ENCODE assay signal across 1 cellular context in the genomic region with DNA sequence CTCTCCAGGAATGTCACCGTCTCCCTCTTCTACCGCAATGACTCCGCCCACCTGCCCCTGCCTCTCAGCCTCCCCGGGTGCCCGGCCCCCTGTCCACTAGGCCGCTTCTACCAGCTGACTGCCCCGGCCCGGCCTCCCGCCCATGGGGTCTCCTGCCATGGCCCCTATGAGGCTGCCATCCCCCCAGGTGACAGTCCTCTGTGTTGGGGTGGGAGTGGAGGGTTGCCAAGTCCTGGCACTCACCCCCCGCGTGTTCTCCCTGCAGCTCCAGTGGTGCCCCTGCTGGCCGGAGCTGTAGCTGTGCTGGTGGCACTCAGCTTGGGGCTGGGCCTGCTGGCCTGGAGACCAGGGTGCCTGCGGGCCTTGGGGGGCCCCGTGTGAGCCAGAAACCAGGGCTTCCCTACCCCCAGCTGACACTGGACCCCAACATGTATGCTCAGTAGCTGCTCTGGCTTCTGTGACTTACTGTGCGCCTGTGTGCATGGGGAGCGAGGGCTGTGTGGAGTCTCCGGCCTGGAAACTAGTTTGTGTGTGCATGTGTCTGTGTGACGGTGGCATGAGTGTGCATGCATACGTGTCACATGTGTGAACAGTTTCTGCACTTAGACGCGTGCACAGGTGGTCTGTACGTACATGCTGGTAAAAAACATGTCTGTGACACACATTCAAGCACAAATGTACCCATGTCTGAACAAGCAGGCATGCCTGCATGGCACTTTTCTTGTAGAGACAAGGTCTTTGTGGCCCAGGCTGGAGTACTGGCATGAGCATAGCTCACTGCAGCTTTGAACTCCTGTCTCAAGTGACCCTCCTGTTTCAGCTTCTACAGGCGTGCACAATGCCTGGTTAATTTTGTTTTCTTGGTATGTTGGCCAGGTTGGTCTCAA.
TF ChIP-seq lines count a peak whose summit lies in the region.

No MANE protein-coding gene starts in this region.

TF ChIP-seq in HCT116, 20 proteins besides CTCF, POLR2A, EP300 and RAD21 (continued from another document):
- TF ChIP-seq REST (IDR thresholded peaks at IDR 0.05; ENCODE audit: low read depth) (no peak), EZH2phosphoT487 (IDR thresholded peaks at IDR 0.05; ENCODE audit: borderline replicate concordance) (no peak), JUND (IDR thresholded peaks at IDR 0.05) (peak; percentile 51)
